ENCODE assay signal across 8 cellular contexts in genomic region chr13:94596575-94596971, GRCh38. TPM values are rescaled to one million over a fixed set of nuclear protein-coding genes. Genes with fewer than 3 reads are reported as not detected.
A peak's percentile ranks its signal among the peaks of the same experiment; 100 is the strongest.
DNase-seq lines count a peak whose midpoint lies in the region; FAIRE-seq and TF ChIP-seq lines count a peak whose summit lies in the region.

No MANE protein-coding gene starts in this region.

- peak overlapping the region; percentile 78 to 84 for H3K27ac ChIP-seq in right atrium auricular region
- H3K27ac ChIP-seq in small intestine (ENCODE audit: low read depth in 1 of 2, low read length in 1 of 2) = no peak overlapping the region

- no peak for FAIRE-seq in small intestine (lab: Jason Lieb, UNC)

- H3K4me1 ChIP-seq in right atrium auricular region (peaks cover 0 to 20% of the 10 kb centered on the region in 2 donors), skeletal muscle satellite cell (ENCODE audit: control insufficient read depth, insufficient read depth, low read length) (peaks cover 14% of the 10 kb centered on the region), small intestine (ENCODE audit: control insufficient read depth in 2 of 2, insufficient read depth in 1 of 2, low read depth in 1 of 2, low read length in 1 of 2) (peaks cover 5% of the 10 kb centered on the region in 2 donors)

- H3K4me2 ChIP-seq in skeletal muscle satellite cell (ENCODE audit: low read length) = peak overlapping the region; percentile 95

- 51 to 69% (median 60%) methylated on average over 19 to 20 of the region's 20 CpGs for WGBS in small intestine, 3 donors

- H3K9me3 ChIP-seq in right atrium auricular region (no peaks in the 10 kb centered on the region), skeletal muscle satellite cell (replicated peaks; ENCODE audit: low read length) (no peaks in the 10 kb centered on the region), small intestine (ENCODE audit: control insufficient read depth, low read depth) (no peaks in the 10 kb centered on the region)

- H3K9ac ChIP-seq in skeletal muscle satellite cell (ENCODE audit: low read depth, low read length) = peak overlapping the region; percentile 97

- peaks cover 13% of the 10 kb centered on the region for H3K36me3 ChIP-seq in right atrium auricular region
- peaks cover 15% of the 10 kb centered on the region for H3K36me3 ChIP-seq in skeletal muscle satellite cell (ENCODE audit: insufficient read depth, low read length)
- peaks cover 0 to 2% of the 10 kb centered on the region in 2 donors for H3K36me3 ChIP-seq in small intestine (ENCODE audit: control insufficient read depth in 2 of 2, insufficient read depth in 2 of 2, low read length in 2 of 2)

- peak overlapping the region; percentile 100 for H3K4me3 ChIP-seq in GM12875 (ENCODE audit: low read depth, low read length)
- H3K4me3 ChIP-seq in WI38 (ENCODE audit: low read depth, low read length) = peak overlapping the region; percentile 98
- H3K4me3 ChIP-seq in right atrium auricular region = peak overlapping the region; percentile 81 to 89
- peak overlapping the region; percentile 94 for H3K4me3 ChIP-seq in skeletal muscle satellite cell (ENCODE audit: low read length)
- H3K4me3 ChIP-seq in small intestine (ENCODE audit: low read depth in 1 of 2, low read length in 2 of 2) = peak overlapping the region in 1 of 2 donors; percentile 87

- DNase-seq in right atrium auricular region (ENCODE audit: low spot score) (no peak), small intestine (no peak), mesenteric fat pad (ENCODE audit: low spot score) (no peak), dedifferentiated amniotic fluid mesenchymal stem cell (ENCODE audit: extremely low spot score) (no peak), retina (no peak)

- no peak for TF ChIP-seq CTCF in GM12875 (IDR thresholded peaks at IDR 0.05; ENCODE audit: borderline replicate concordance, insufficient read depth, low read depth, low read length)
- no peak for TF ChIP-seq CTCF in WI38 (IDR thresholded peaks at IDR 0.05; ENCODE audit: low read depth, low read length)
- no peak for TF ChIP-seq CTCF in right atrium auricular region (IDR thresholded peaks at IDR 0.05)

- H3K27me3 ChIP-seq in right atrium auricular region = no peaks in the 10 kb centered on the region
- H3K27me3 ChIP-seq in skeletal muscle satellite cell (ENCODE audit: control insufficient read depth, insufficient read depth, low read length) = no peaks in the 10 kb centered on the region
- no peaks in the 10 kb centered on the region for H3K27me3 ChIP-seq in small intestine (ENCODE audit: control insufficient read depth in 2 of 2, insufficient read depth in 2 of 2, low read length in 2 of 2)

RNA-seq across cellular contexts. Expression of gene TGDS, which starts 0.6 kb away (rescaled TPM):
- total RNA-seq in right atrium auricular region (1 to 10 TPM; 6.1 to 6.5 TPM), mesenteric fat pad (14.3 TPM)
- 12.7 and 12.9 TPM in 2 replicates for total RNA-seq in skeletal muscle satellite cell (2012; rRNA removed)
- 10 to 100 TPM; 10.3 to 12.4 (median 11.6) TPM for polyA plus RNA-seq in small intestine

RNA-seq across cellular contexts. Expression of gene GPR180, which starts 5.1 kb away (rescaled TPM):
- total RNA-seq in right atrium auricular region (1 to 10 TPM; 3.8 to 5.0 TPM), mesenteric fat pad (15.7 TPM)
- total RNA-seq in skeletal muscle satellite cell (2012; rRNA removed) = 9.2 and 11.7 TPM in 2 replicates
- 1 to 10 TPM in 1 of 3 donors, under 1 TPM in 2; 0.67 to 1.7 (median 0.81) TPM for polyA plus RNA-seq in small intestine

Comparison
In these comparisons a context has a peak if more than half of its experiments do, and no peak if none do; other contexts are left out.
1. H3K27ac ChIP-seq: peak in right atrium auricular region (2 of 2); none in small intestine (0 of 2).